In genomic region chr12:14974633-14975032, GRCh38 we compare ENCODE assay signal across 24 cellular contexts. TPM values are rescaled to one million over a fixed set of nuclear protein-coding genes. Genes with fewer than 3 reads are reported as not detected.
DNase-seq lines count a peak whose midpoint lies in the region; ATAC-seq and TF ChIP-seq lines count a peak whose summit lies in the region.
"Had no signal": no experiment of that assay in that cellular context is flagged by ENCODE, and none has a peak within 500 bp of the region (broad histone marks: within the 10 kb centered on the region; RNA-seq: fewer than 3 reads in every experiment).

No MANE protein-coding gene starts in this region.

- POLR2A ChIA-PET in SK-N-SH (lab: Yijun Ruan, JAX), result no interaction called here

- peak overlapping the region; percentile 55 for H3K27ac Mint-ChIP-seq in nephron progenitor cell
- H3K27ac Mint-ChIP-seq in stimulated activated memory B cell treated with anti-CD40 and anti-IgM and Interleukin-4, amounts not matched to agents 10 μg/mL and 1 μg/mL and 100 μg/mL, for 72 hours, result peak overlapping the region; percentile 16
- H3K27ac Mint-ChIP-seq in stimulated activated naive CD8-positive, alpha-beta T cell treated with anti-CD3 and anti-CD28 coated beads, Interleukin-15, amount 100 ng/mL, for 72 hours, result no peak overlapping the region
- H3K27ac Mint-ChIP-seq: CD4-positive, CD25-positive, alpha-beta regulatory T cell; CD8-positive, alpha-beta T cell; H9 had no signal

- H3K9me2 ChIP-seq in SK-N-SH, result no peaks in the 10 kb centered on the region

- peaks cover 5% of the 10 kb centered on the region for H3K4me1 Mint-ChIP-seq in nephron progenitor cell
- peaks cover 26% of the 10 kb centered on the region for H3K4me1 Mint-ChIP-seq in stimulated activated memory B cell treated with anti-CD40 and anti-IgM and Interleukin-4, amounts not matched to agents 10 μg/mL and 1 μg/mL and 100 μg/mL, for 72 hours
- H3K4me1 Mint-ChIP-seq in stimulated activated naive CD8-positive, alpha-beta T cell treated with anti-CD3 and anti-CD28 coated beads, Interleukin-15, amount 100 ng/mL, for 72 hours, result peaks cover 68% of the 10 kb centered on the region
- H3K4me1 Mint-ChIP-seq: H9 had no signal

- H3K36me3 ChIP-seq in SK-N-SH (replicated peaks in 1 of 2; ENCODE audit: control insufficient read depth in 1 of 2, insufficient read depth in 2 of 2, low read length in 1 of 2), result no peaks in the 10 kb centered on the region
- H3K36me3 ChIP-seq in WERI-Rb-1, result peaks cover 4% of the 10 kb centered on the region
- no peaks in the 10 kb centered on the region for H3K36me3 ChIP-seq in heart left ventricle
- H3K36me3 ChIP-seq: BE2C; BLaER1 treated with 17β-estradiol and CSF1 and Interleukin-3, amounts not matched to agents 10 nM and 100 nM had no signal

- H3K27me3 ChIP-seq in SK-N-SH (ENCODE audit: insufficient read depth), result no peaks in the 10 kb centered on the region
- H3K27me3 ChIP-seq in WERI-Rb-1 (ENCODE audit: insufficient read depth, low read depth, severe bottlenecking), result no peaks in the 10 kb centered on the region
- no peaks in the 10 kb centered on the region for H3K27me3 ChIP-seq in heart left ventricle
- H3K27me3 ChIP-seq: BE2C; BLaER1 treated with 17β-estradiol and CSF1 and Interleukin-3, amounts not matched to agents 10 nM and 100 nM had no signal

- WGBS in SK-N-SH (ENCODE audit: low lambda C conversion rate), result 40% methylated on average over 3 of the region's 3 CpGs
- WGBS in heart left ventricle, 4 donors, result 91 to 96% (median 93%) methylated on average over 3 of the region's 3 CpGs

- no peaks in the 10 kb centered on the region for H4K20me1 ChIP-seq in SK-N-SH (ENCODE audit: insufficient read depth)
- H4K20me1 ChIP-seq: BLaER1 treated with 17β-estradiol and CSF1 and Interleukin-3, amounts not matched to agents 10 nM and 100 nM had no signal

- H3K9me3 Mint-ChIP-seq in nephron progenitor cell, result no peaks in the 10 kb centered on the region
- no peaks in the 10 kb centered on the region for H3K9me3 Mint-ChIP-seq in stimulated activated memory B cell treated with anti-CD40 and anti-IgM and Interleukin-4, amounts not matched to agents 10 μg/mL and 1 μg/mL and 100 μg/mL, for 72 hours
- peaks cover 0 to 4% of the 10 kb centered on the region in 2 donors for H3K9me3 Mint-ChIP-seq in stimulated activated naive CD8-positive, alpha-beta T cell treated with anti-CD3 and anti-CD28 coated beads, Interleukin-15, amount 100 ng/mL, for 72 hours
- H3K9me3 Mint-ChIP-seq: CD8-positive, alpha-beta T cell; H9 had no signal

- peaks cover 3% of the 10 kb centered on the region for H3K27me3 Mint-ChIP-seq in nephron progenitor cell (ENCODE audit: low read depth, poor library complexity)
- H3K27me3 Mint-ChIP-seq in stimulated activated memory B cell treated with anti-CD40 and anti-IgM and Interleukin-4, amounts not matched to agents 10 μg/mL and 1 μg/mL and 100 μg/mL, for 72 hours, result no peaks in the 10 kb centered on the region
- H3K27me3 Mint-ChIP-seq in stimulated activated naive CD8-positive, alpha-beta T cell treated with anti-CD3 and anti-CD28 coated beads, Interleukin-15, amount 100 ng/mL, for 72 hours, result no peaks in the 10 kb centered on the region

- ATAC-seq in SK-N-SH treated with all-trans-retinoic acid at 6 μM for 48 hours, result no peak
- no peak for ATAC-seq in stimulated activated memory B cell treated with anti-CD40 and anti-IgM and Interleukin-4, amounts not matched to agents 10 μg/mL and 1 μg/mL and 100 μg/mL, for 72 hours
- no peak for ATAC-seq in heart left ventricle
- ATAC-seq in stimulated activated naive CD8-positive, alpha-beta T cell treated with anti-CD3 and anti-CD28 coated beads, Interleukin-15, amount 100 ng/mL, for 72 hours, result no peak
- ATAC-seq: A549; CD8-positive, alpha-beta T cell; GM12878; HCT116 had no signal

- intact Hi-C loops in heart left ventricle (cut with DNase I), result no loop called here

- no peak for TF ChIP-seq RAD21 in SK-N-SH (IDR thresholded peaks at IDR 0.05; ENCODE audit: low read length)

- no peaks in the 10 kb centered on the region for H3K4me1 ChIP-seq in SK-N-SH (ENCODE audit: control insufficient read depth in 1 of 2, insufficient read depth in 2 of 2, low read depth in 1 of 2, low read length in 1 of 2)
- H3K4me1 ChIP-seq in heart left ventricle, result peaks cover 0 to 32% (median 0%) of the 10 kb centered on the region in 12 donors
- H3K4me1 ChIP-seq: BE2C had no signal

- H3K4me3 ChIP-seq in SK-N-SH (ENCODE audit: low read depth in 2 of 2, low read length in 1 of 2), result no peak overlapping the region
- 0 out of 2 replicates have a peak overlapping the region, but pooled peaks have one; percentile 8 for H3K4me3 ChIP-seq in WERI-Rb-1 (ENCODE audit: low read depth, low read length)
- H3K4me3 ChIP-seq in heart left ventricle, result no peak overlapping the region
- H3K4me3 ChIP-seq: A549; BLaER1 treated with 17β-estradiol and CSF1 and Interleukin-3, amounts not matched to agents 10 nM and 100 nM; GM12878 had no signal

- 0 out of 2 replicates have a peak overlapping the region, but pooled peaks have one; percentile 22 for H2AFZ ChIP-seq in SK-N-SH (ENCODE audit: low read depth)

- H3K79me2 ChIP-seq in SK-N-SH (ENCODE audit: insufficient read depth), result no peaks in the 10 kb centered on the region

- H3F3A ChIP-seq in SK-N-SH (replicated peaks; ENCODE audit: insufficient read depth), result no peaks in the 10 kb centered on the region

- H3K4me3 Mint-ChIP-seq in nephron progenitor cell, result no peak overlapping the region
- no peak overlapping the region for H3K4me3 Mint-ChIP-seq in stimulated activated memory B cell treated with anti-CD40 and anti-IgM and Interleukin-4, amounts not matched to agents 10 μg/mL and 1 μg/mL and 100 μg/mL, for 72 hours
- no peak overlapping the region for H3K4me3 Mint-ChIP-seq in stimulated activated naive CD8-positive, alpha-beta T cell treated with anti-CD3 and anti-CD28 coated beads, Interleukin-15, amount 100 ng/mL, for 72 hours
- H3K4me3 Mint-ChIP-seq: CD4-positive, CD25-positive, alpha-beta regulatory T cell; CD8-positive, alpha-beta T cell; H9 had no signal

- H3K9ac ChIP-seq in SK-N-SH, result no peak overlapping the region
- H3K9ac ChIP-seq: BLaER1 treated with 17β-estradiol and CSF1 and Interleukin-3, amounts not matched to agents 10 nM and 100 nM had no signal

- H3K27ac ChIP-seq in SK-N-SH (ENCODE audit: low read depth in 2 of 2, low read length in 1 of 2) (no peak overlapping the region), WERI-Rb-1 (peak overlapping the region; percentile 80), heart left ventricle (no peak overlapping the region)
- H3K27ac ChIP-seq: A549; BLaER1 treated with 17β-estradiol and CSF1 and Interleukin-3, amounts not matched to agents 10 nM and 100 nM had no signal

- CTCF ChIA-PET in SK-N-SH (lab: Yijun Ruan, JAX), result no interaction called here

- DNase-seq in SK-N-SH (no peak), WERI-Rb-1 (no peak), nephron progenitor cell (no peak), heart left ventricle (no peak), CD1c-positive myeloid dendritic cell (ENCODE audit: extremely low spot score) (no peak)
- no peak for DNase-seq in stimulated activated naive CD8-positive, alpha-beta T cell treated with anti-CD3 and anti-CD28 coated beads, Interleukin-15, amount 100 ng/mL, for 72 hours
- DNase-seq: 8988T; ACHN; AML-193; BE2C; CD4-positive, CD25-positive, alpha-beta regulatory T cell; CD8-positive, alpha-beta T cell; DMS 273 treated with DMSO at 0.1 percent for 48 hours; DMS79; EL; GDM1; GOT3; H9 had no signal

- H3K36me3 Mint-ChIP-seq in nephron progenitor cell (ENCODE audit: low read depth), result no peaks in the 10 kb centered on the region
- H3K36me3 Mint-ChIP-seq in stimulated activated memory B cell treated with anti-CD40 and anti-IgM and Interleukin-4, amounts not matched to agents 10 μg/mL and 1 μg/mL and 100 μg/mL, for 72 hours, result no peaks in the 10 kb centered on the region
- H3K36me3 Mint-ChIP-seq: CD4-positive, CD25-positive, alpha-beta regulatory T cell; CD8-positive, alpha-beta T cell had no signal

- no peak for TF ChIP-seq POLR2A in heart left ventricle (IDR thresholded peaks at IDR 0.05)

- H3K9me3 ChIP-seq in SK-N-SH, result no peaks in the 10 kb centered on the region
- H3K9me3 ChIP-seq in WERI-Rb-1 (ENCODE audit: severe bottlenecking), result no peaks in the 10 kb centered on the region
- H3K9me3 ChIP-seq in heart left ventricle, result no peaks in the 10 kb centered on the region
- H3K9me3 ChIP-seq: A549, BE2C had no signal

- no peak overlapping the region for H3K4me2 ChIP-seq in SK-N-SH
- H3K4me2 ChIP-seq: A549 had no signal

- no peak for TF ChIP-seq CTCF in SK-N-SH (IDR thresholded peaks at IDR 0.05)
- TF ChIP-seq CTCF in WERI-Rb-1 (IDR thresholded peaks at IDR 0.05; ENCODE audit: low read depth, low read length), result no peak
- no peak for TF ChIP-seq CTCF in nephron progenitor cell (IDR thresholded peaks at IDR 0.05)
- TF ChIP-seq CTCF in heart left ventricle (IDR thresholded peaks at IDR 0.05), result no peak

- no peak for TF ChIP-seq EP300 in SK-N-SH (IDR thresholded peaks at IDR 0.05; ENCODE audit: borderline replicate concordance in 1 of 2, low read depth in 1 of 2, low read length in 1 of 2)

TF ChIP-seq in SK-N-SH, 30 proteins besides CTCF, POLR2A, EP300 and RAD21 (continues in another document):
- TF ChIP-seq TEAD4 (IDR thresholded peaks at IDR 0.05; ENCODE audit: borderline replicate concordance, insufficient read depth), result no peak
- no peak for TF ChIP-seq FOXM1 (IDR thresholded peaks at IDR 0.05; ENCODE audit: low read depth)
- no peak for TF ChIP-seq JUND (IDR thresholded peaks at IDR 0.05)
- no peak for TF ChIP-seq FOXJ3 (CRISPR knock-in tag; IDR thresholded peaks at IDR 0.05)
- TF ChIP-seq GABPA (IDR thresholded peaks at IDR 0.05; ENCODE audit: low read depth), result no peak

RNA-seq across cellular contexts. Expression of gene PDE6H, which starts 1.8 kb away (rescaled TPM):
- polyA plus RNA-seq in SK-N-SH (2012; rRNA removed), result not detected in 2 replicates
- polyA plus RNA-seq in SK-N-SH (2012; cell fraction: cytosol; rRNA removed), result not detected in 2 replicates
- 0.10 TPM in 1 of 2 replicates, not detected in the other for polyA plus RNA-seq in SK-N-SH (2012; cell fraction: nucleus; rRNA removed)
- not detected for total RNA-seq in heart left ventricle
- not detected for polyA plus RNA-seq in heart left ventricle
- total RNA-seq: CD4-positive, CD25-positive, alpha-beta regulatory T cell; CD8-positive, alpha-beta T cell; GM12878; H9 had no signal
- polyA plus RNA-seq: A549; CD4-positive, CD25-positive, alpha-beta regulatory T cell had no signal

RNA-seq across cellular contexts. Expression of gene ARHGDIB, which starts 13.2 kb away (rescaled TPM):
- polyA plus RNA-seq in SK-N-SH (2012; rRNA removed) (362 and 393 TPM in 2 replicates), heart left ventricle (10 to 100 TPM; 65.8 to 81.5 TPM)
- 353 and 368 TPM in 2 replicates for polyA plus RNA-seq in SK-N-SH (2012; cell fraction: cytosol; rRNA removed)
- polyA plus RNA-seq in SK-N-SH (2012; cell fraction: nucleus; rRNA removed), result 212 and 243 TPM in 2 replicates
- 100 to 1,000 TPM in 2 of 9 donors, 10 to 100 TPM in 7; 30.5 to 256 (median 53.6) TPM for total RNA-seq in heart left ventricle

RNA-seq across cellular contexts. Expression of gene ERP27, which starts 36.3 kb away (rescaled TPM):
- polyA plus RNA-seq in SK-N-SH (2012; rRNA removed) (0.64 and 1.1 TPM in 2 replicates), heart left ventricle (under 1 TPM; 0.12 to 0.15 TPM)
- polyA plus RNA-seq in SK-N-SH (2012; cell fraction: cytosol; rRNA removed), result 1.2 and 1.7 TPM in 2 replicates
- polyA plus RNA-seq in SK-N-SH (2012; cell fraction: nucleus; rRNA removed), result 0.22 and 0.58 TPM in 2 replicates
- total RNA-seq in heart left ventricle, result under 1 TPM in 7 of 9 donors, not detected in 2; 0.14 to 0.93 (median 0.24) TPM
- total RNA-seq: H9 had no signal

Comparison
In these comparisons a context has a peak if more than half of its experiments do, and no peak if none do; other contexts are left out.
1. H3K27ac Mint-ChIP-seq: peak in nephron progenitor cell (single experiment) and stimulated activated memory B cell treated with anti-CD40 and anti-IgM and Interleukin-4, amounts not matched to agents 10 μg/mL and 1 μg/mL and 100 μg/mL, for 72 hours (single experiment); none in stimulated activated naive CD8-positive, alpha-beta T cell treated with anti-CD3 and anti-CD28 coated beads, Interleukin-15, amount 100 ng/mL, for 72 hours (0 of 2).